In genomic region chr11:46936138-46937110, GRCh38 we compare ENCODE assay signal across 8 cellular contexts. TPM values are rescaled to one million over a fixed set of nuclear protein-coding genes. Genes with fewer than 3 reads are reported as not detected.
DNase-seq lines count a peak whose midpoint lies in the region; ATAC-seq and TF ChIP-seq lines count a peak whose summit lies in the region.

TSS of gene CSTPP1 (plus strand) at chr11:46936761. CDS start at chr11:46936806, 45 bp downstream.

- 20 to 21% (median 21%) methylated on average over 41 of the region's 41 CpGs for WGBS in psoas muscle, 3 donors
- WGBS in urinary bladder, result 18% methylated on average over 41 of the region's 41 CpGs

- H3K4me1 ChIP-seq in right atrium auricular region (peaks cover 0 to 14% of the 10 kb centered on the region in 2 donors), psoas muscle (no peaks in the 10 kb centered on the region), urinary bladder (ENCODE audit: insufficient read depth) (no peaks in the 10 kb centered on the region)

- in situ Hi-C loops in GM13976 (cut with MboI; ENCODE audit: low sequenced_read_pairs, unreplicated experiment), result no loop called here

- no peak for TF ChIP-seq CTCF in GM13976 (IDR thresholded peaks at IDR 0.05; ENCODE audit: borderline replicate concordance, control extremely low read depth, extremely low read depth, insufficient read depth, missing control alignments)
- no peak for TF ChIP-seq CTCF in right atrium auricular region (IDR thresholded peaks at IDR 0.05)
- TF ChIP-seq CTCF in psoas muscle (IDR thresholded peaks at IDR 0.05), result no peak

- H3K27ac ChIP-seq in right atrium auricular region (peak within 1 kb of the TSS; percentile 53 to 60), psoas muscle (no peak within 1 kb of the TSS), urinary bladder (ENCODE audit: low read depth) (peak within 1 kb of the TSS; percentile 39)

- H3K27me3 ChIP-seq in right atrium auricular region (no peaks in the 10 kb centered on the region), psoas muscle (ENCODE audit: insufficient read depth in 3 of 3, low read length in 2 of 3) (peaks cover 0 to 4% (median 0%) of the 10 kb centered on the region in 3 donors)

- DNase-seq in GM13976 (ENCODE audit: low spot score), result peak; percentile 99
- DNase-seq in NCI-H187 (lab: John Stamatoyannopoulos, UW), result peak; percentile 93 to 95
- DNase-seq in anterior cingulate cortex (lab: John Stamatoyannopoulos, UW), result peak; percentile 43 to 94 (median 81)
- DNase-seq in right atrium auricular region (ENCODE audit: low spot score), result peak; percentile 95
- DNase-seq in psoas muscle, result peak; percentile 94 to 97

- peak within 1 kb of the TSS; percentile 71 to 77 for H3K4me3 ChIP-seq in right atrium auricular region
- peak within 1 kb of the TSS; percentile 76 for H3K4me3 ChIP-seq in psoas muscle
- peak within 1 kb of the TSS; percentile 77 for H3K4me3 ChIP-seq in urinary bladder (ENCODE audit: low read depth, low read length)

- H3K36me3 ChIP-seq in right atrium auricular region (no peaks in the 10 kb centered on the region), psoas muscle (ENCODE audit: insufficient read depth in 1 of 2, low read depth in 1 of 2) (no peaks in the 10 kb centered on the region), urinary bladder (ENCODE audit: insufficient read depth) (no peaks in the 10 kb centered on the region)

- intact Hi-C loops in T-helper 2 cell treated with Interferon-gamma antibody and Interleukin-4, amounts not matched to agents 100 ng/mL and 5 ng/mL, for 36 hours (cut with micrococcal nuclease), result loop anchor here (2.0 to 5.0 kb wide), 3 partner anchors 16 to 312 kb away; partner anchors contain the start of genes ACP2, ARHGAP1 and ZNF408
- intact Hi-C loops in psoas muscle (cut with DNase I), result loop anchor here in 1 of 2 donors (5.0 kb wide), 1 partner anchor 584 kb away; no protein-coding TSS in a partner anchor

- ATAC-seq in HG02885 (IDR thresholded peaks at IDR 0.05; ENCODE audit: poor library complexity, unreplicated experiment) (peak; percentile 94), psoas muscle (peak; percentile 96 to 99 (median 99))

- H3K9me3 ChIP-seq in right atrium auricular region (no peaks in the 10 kb centered on the region), psoas muscle (no peaks in the 10 kb centered on the region)

RNA-seq across cellular contexts. Expression of gene CSTPP1, which starts in this region (rescaled TPM):
- 17.4 and 17.8 TPM in 2 replicates for total RNA-seq in T-helper 2 cell treated with Interferon-gamma antibody and Interleukin-4, amounts not matched to agents 100 ng/mL and 5 ng/mL, for 36 hours
- total RNA-seq in right atrium auricular region (10 to 100 TPM in 1 of 2 donors, 1 to 10 TPM in 1; 8.1 to 14.0 TPM), psoas muscle (1 to 10 TPM; 6.1 to 10.0 (median 7.7) TPM), urinary bladder (20.9 TPM)
- polyA plus RNA-seq in psoas muscle (1 to 10 TPM; 5.1 to 8.2 (median 6.6) TPM), urinary bladder (20.7 TPM)
